ENCODE assay signal across 4 cellular contexts in genomic region chr6:89847513-89847912, GRCh38. TPM values are rescaled to one million over a fixed set of nuclear protein-coding genes. Genes with fewer than 3 reads are reported as not detected.
"Had no signal": no experiment of that assay in that cellular context is flagged by ENCODE, and none has a peak within 500 bp of the region (broad histone marks: within the 10 kb centered on the region; RNA-seq: fewer than 3 reads in every experiment).

No MANE protein-coding gene starts in this region.

RNA-seq across cellular contexts. Expression of gene GJA10, which starts 46.8 kb away (rescaled TPM):
- total RNA-seq: HT-29, HT1080, K562 had no signal
- polyA plus RNA-seq: IgD-negative memory B cell, K562 had no signal
